13 cellular contexts compared by ENCODE assay signal in genomic region chr6:32107447-32107846, GRCh38. TPM values are rescaled to one million over a fixed set of nuclear protein-coding genes. Genes with fewer than 3 reads are reported as not detected.
DNase-seq lines count a peak whose midpoint lies in the region; ATAC-seq, FAIRE-seq and TF ChIP-seq lines count a peak whose summit lies in the region.
"Had no signal": no experiment of that assay in that cellular context is flagged by ENCODE, and none has a peak within 500 bp of the region (broad histone marks: within the 10 kb centered on the region; RNA-seq: fewer than 3 reads in every experiment).

No MANE protein-coding gene starts in this region.

- H3K9me3 Mint-ChIP-seq in endothelial cell (ENCODE audit: unreplicated experiment) (no peaks in the 10 kb centered on the region), mesothelial cell of epicardium (no peaks in the 10 kb centered on the region)
- H3K9me3 Mint-ChIP-seq: activated CD8-positive, alpha-beta T cell treated with anti-CD3 and anti-CD28 coated beads for 36 hours had no signal

- TF ChIP-seq CTCF in cardiac fibroblast (IDR thresholded peaks at IDR 0.05; ENCODE audit: low read depth, low read length) (no peak), tibial artery (IDR thresholded peaks at IDR 0.05) (no peak), endothelial cell (IDR thresholded peaks at IDR 0.05; ENCODE audit: unreplicated experiment) (no peak), mesothelial cell of epicardium (IDR thresholded peaks at IDR 0.05; ENCODE audit: unreplicated experiment) (no peak)

- H3K27ac ChIP-seq in mucosa of rectum (ENCODE audit: low read depth in 2 of 2, low read length in 2 of 2): peak overlapping the region; percentile 57 to 65
- peak overlapping the region; percentile 75 to 81 for H3K27ac ChIP-seq in tibial artery

- no peak overlapping the region for H3K27ac Mint-ChIP-seq in endothelial cell (ENCODE audit: unreplicated experiment)
- no peak overlapping the region for H3K27ac Mint-ChIP-seq in mesothelial cell of epicardium
- H3K27ac Mint-ChIP-seq: activated CD8-positive, alpha-beta T cell treated with anti-CD3 and anti-CD28 coated beads for 36 hours had no signal

- peaks cover 16 to 27% of the 10 kb centered on the region in 2 donors for H3K4me1 ChIP-seq in mucosa of rectum (ENCODE audit: control insufficient read depth in 2 of 2, insufficient read depth in 2 of 2, low read length in 2 of 2)
- peaks cover 0 to 65% (median 46%) of the 10 kb centered on the region in 4 donors for H3K4me1 ChIP-seq in tibial artery

- peak; percentile 31 for FAIRE-seq in HTR-8/SVneo (lab: Jason Lieb, UNC)

- H3K4me3 ChIP-seq in cardiac fibroblast (replicated peaks in 1 of 2; ENCODE audit: low read depth in 2 of 2, low read length in 2 of 2) (no peak overlapping the region), mucosa of rectum (ENCODE audit: low read length in 2 of 2) (peak overlapping the region; percentile 14 to 31), tibial artery (peak overlapping the region; percentile 40 to 47)

- H3K27me3 ChIP-seq in mucosa of rectum (ENCODE audit: control insufficient read depth in 2 of 2, insufficient read depth in 2 of 2, low read length in 2 of 2): peaks cover 0 to 3% of the 10 kb centered on the region in 2 donors
- no peaks in the 10 kb centered on the region for H3K27me3 ChIP-seq in tibial artery

- intact Hi-C loops in tibial artery (cut with DNase I; ENCODE audit: low total_unique reads): no loop called here

- H3K4me3 Mint-ChIP-seq in endothelial cell (ENCODE audit: unreplicated experiment) (no peak overlapping the region), mesothelial cell of epicardium (no peak overlapping the region)
- H3K4me3 Mint-ChIP-seq: activated CD8-positive, alpha-beta T cell treated with anti-CD3 and anti-CD28 coated beads for 36 hours had no signal

- no peak overlapping the region for H3K9ac ChIP-seq in mucosa of rectum (ENCODE audit: low read depth in 1 of 2, low read length in 2 of 2)

- H3K36me3 ChIP-seq in mucosa of rectum (ENCODE audit: control insufficient read depth in 2 of 2, insufficient read depth in 2 of 2, low read length in 2 of 2): no peaks in the 10 kb centered on the region
- H3K36me3 ChIP-seq in tibial artery: no peaks in the 10 kb centered on the region

- H3K27me3 Mint-ChIP-seq in endothelial cell (ENCODE audit: unreplicated experiment) (peaks cover 13% of the 10 kb centered on the region), mesothelial cell of epicardium (ENCODE audit: low read depth) (peaks cover 53% of the 10 kb centered on the region)

- DNase-seq in HTR-8/SVneo (ENCODE audit: insufficient read length, low spot score) (no peak), cardiac fibroblast (ENCODE audit: low read depth in 2 of 2) (peak; percentile 30 to 83), tibial artery (peak in 1 of 2 donors; percentile 82), endothelial cell (ENCODE audit: low spot score) (no peak), mesothelial cell of epicardium (ENCODE audit: low spot score in 2 of 2, unreplicated experiment in 2 of 2) (no peak)
- DNase-seq: activated CD8-positive, alpha-beta T cell treated with anti-CD3 and anti-CD28 coated beads for 36 hours; amniotic stem cell; Caco-2; NCI-H1092 treated with DMSO at 0.1 percent for 48 hours; NCI-H748 treated with DMSO at 0.1 percent for 48 hours had no signal

- peaks cover 15% of the 10 kb centered on the region for H3K36me3 Mint-ChIP-seq in endothelial cell (ENCODE audit: low read depth, unreplicated experiment)
- no peaks in the 10 kb centered on the region for H3K36me3 Mint-ChIP-seq in mesothelial cell of epicardium

- ATAC-seq in HG03442 (IDR thresholded peaks at IDR 0.05; ENCODE audit: unreplicated experiment) (no peak), GM21381 (IDR thresholded peaks at IDR 0.05; ENCODE audit: unreplicated experiment) (no peak)

- H3K9me3 ChIP-seq in mucosa of rectum (ENCODE audit: control insufficient read depth in 2 of 2, low read length in 2 of 2) (no peaks in the 10 kb centered on the region), tibial artery (no peaks in the 10 kb centered on the region)
- H3K9me3 ChIP-seq: Caco-2 had no signal

- H3K4me1 Mint-ChIP-seq in endothelial cell (ENCODE audit: unreplicated experiment) (peaks cover 34% of the 10 kb centered on the region), mesothelial cell of epicardium (peaks cover 18% of the 10 kb centered on the region)

RNA-seq across cellular contexts. Expression of gene TNXB, which starts 1.7 kb away (rescaled TPM):
- total RNA-seq in endothelial cell (ENCODE audit: unreplicated experiment) (7.5 TPM), mesothelial cell of epicardium (10.8 to 13.9 TPM (median 13.6 TPM) in 3 replicates)

RNA-seq across cellular contexts. Expression of gene ATF6B, which starts 20.6 kb away (rescaled TPM):
- total RNA-seq in endothelial cell (ENCODE audit: unreplicated experiment) (72.9 TPM), mesothelial cell of epicardium (95.8 to 99.8 TPM (median 96.3 TPM) in 3 replicates)

RNA-seq across cellular contexts. Expression of gene FKBPL, which starts 22.6 kb away (rescaled TPM):
- total RNA-seq in endothelial cell (ENCODE audit: unreplicated experiment) (5.2 TPM), mesothelial cell of epicardium (5.4 to 6.0 TPM (median 6.0 TPM) in 3 replicates)

RNA-seq across cellular contexts. Expression of gene PRRT1, which starts 44.3 kb away (rescaled TPM):
- total RNA-seq in endothelial cell (ENCODE audit: unreplicated experiment) (2.1 TPM), mesothelial cell of epicardium (3.0 to 4.5 TPM (median 3.4 TPM) in 3 replicates)

RNA-seq across cellular contexts. Expression of gene PPT2, which starts 46.5 kb away (rescaled TPM):
- total RNA-seq in endothelial cell (ENCODE audit: unreplicated experiment) (44.4 TPM), mesothelial cell of epicardium (49.3 to 58.6 TPM (median 51.5 TPM) in 3 replicates)

Comparison
In these comparisons a context has a peak if more than half of its experiments do, and no peak if none do; other contexts are left out.
1. DNase-seq: peak in cardiac fibroblast (2 of 2); none in HTR-8/SVneo (single experiment), endothelial cell (single experiment) and mesothelial cell of epicardium (0 of 2).
2. H3K4me3 ChIP-seq: peak in mucosa of rectum (2 of 2) and tibial artery (2 of 2); none in cardiac fibroblast (0 of 2).